Comparison of ENCODE assay signal across 13 cellular contexts in the genomic region with DNA sequence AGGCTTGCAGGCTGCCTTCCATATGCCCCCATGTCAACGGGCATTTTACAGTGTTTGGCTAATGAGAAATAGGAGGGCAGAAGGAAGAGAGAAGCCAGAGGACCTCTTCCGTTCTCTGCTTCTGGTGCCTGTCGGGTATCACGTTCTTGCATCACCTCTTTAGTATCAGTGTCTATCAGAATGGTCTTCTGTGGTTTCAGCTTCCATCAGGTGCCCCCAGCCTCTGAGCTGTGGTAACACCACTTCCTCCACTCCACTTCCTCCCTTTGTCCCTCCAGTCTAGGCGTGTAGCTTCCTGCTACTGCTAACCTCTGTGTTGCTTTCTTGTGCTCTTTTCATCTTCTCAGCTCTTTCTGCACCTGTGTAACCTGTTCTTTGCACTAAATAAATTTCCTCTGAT. TPM values are rescaled to one million over a fixed set of nuclear protein-coding genes. Genes with fewer than 3 reads are reported as not detected.
A peak's percentile ranks its signal among the peaks of the same experiment; 100 is the strongest.
DNase-seq lines count a peak whose midpoint lies in the region; ATAC-seq and FAIRE-seq lines count a peak whose summit lies in the region.
"Had no signal": no experiment of that assay in that cellular context is flagged by ENCODE, and none has a peak within 500 bp of the region (broad histone marks: within the 10 kb centered on the region; RNA-seq: fewer than 3 reads in every experiment).

No MANE protein-coding gene starts in this region.

- peak; percentile 35 for FAIRE-seq in urothelium cell line (lab: Jason Lieb, UNC)

- H3K27ac Mint-ChIP-seq in T-cell: peak overlapping the region; percentile 23 to 33
- peak overlapping the region; percentile 94 for H3K27ac Mint-ChIP-seq in activated naive CD8-positive, alpha-beta T cell treated with anti-CD3 and anti-CD28 coated beads, Interleukin-2, amount 10 ng/mL, durations not matched to agents 7 days and 5 days

- POLR2A ChIA-PET in T-cell (lab: Charles Lee): interaction anchor here (0.6 kb wide), 2 partner anchors 10 to 222 kb away, joined by 3 to 4 read pairs; no protein-coding TSS in a partner anchor
- POLR2A ChIA-PET in activated naive CD8-positive, alpha-beta T cell treated with anti-CD3 and anti-CD28 coated beads, Interleukin-2, amount 10 ng/mL, durations not matched to agents 7 days and 5 days (lab: Charles Lee): interaction anchor here (0.6 to 1.6 kb wide), 5 partner anchors 17 to 58 kb away, joined by 3 to 12 read pairs (median 3); partner anchors contain the start of gene FOXB1

- peak; percentile 53 for DNase-seq in stimulated activated CD4-positive, alpha-beta T cell treated with anti-CD3 and anti-CD28 coated beads, Interleukin-15, amount 100 ng/mL, for 24 hours
- no peak for DNase-seq in stimulated activated CD4-positive, alpha-beta T cell treated with anti-CD3 and anti-CD28 coated beads, Interleukin-4, amount 100 ng/mL, for 1 hour
- DNase-seq in T-cell: peak in 32 of 34 experiments; percentile 38 to 82 (median 60)
- peak; percentile 66 for DNase-seq in activated naive CD8-positive, alpha-beta T cell treated with anti-CD3 and anti-CD28 coated beads, Interleukin-2, amount 10 ng/mL, durations not matched to agents 7 days and 5 days
- no peak for DNase-seq in urothelium cell line (ENCODE audit: low spot score)
- no peak for DNase-seq in hepatic stellate cell (ENCODE audit: low spot score)
- DNase-seq in left ventricle myocardium superior: no peak
- DNase-seq: mesendoderm, NCI-H345 had no signal

- ATAC-seq in T-cell (replicated peaks in 1 of 4) (peak; percentile 95 to 99 (median 99)), GM18498 (IDR thresholded peaks at IDR 0.05; ENCODE audit: unreplicated experiment) (no peak), left ventricle myocardium superior (no peak)
- ATAC-seq in activated naive CD8-positive, alpha-beta T cell treated with anti-CD3 and anti-CD28 coated beads, Interleukin-2, amount 10 ng/mL, durations not matched to agents 7 days and 5 days (ENCODE audit: low read depth): peak; percentile 96

- H3K27me3 Mint-ChIP-seq in T-cell: peaks cover 0 to 7% of the 10 kb centered on the region in 2 donors
- peaks cover 3% of the 10 kb centered on the region for H3K27me3 Mint-ChIP-seq in activated naive CD8-positive, alpha-beta T cell treated with anti-CD3 and anti-CD28 coated beads, Interleukin-2, amount 10 ng/mL, durations not matched to agents 7 days and 5 days

- peak overlapping the region; percentile 3 to 56 (median 34) for H3K4me3 Mint-ChIP-seq in T-cell
- peak overlapping the region; percentile 76 for H3K4me3 Mint-ChIP-seq in activated naive CD8-positive, alpha-beta T cell treated with anti-CD3 and anti-CD28 coated beads, Interleukin-2, amount 10 ng/mL, durations not matched to agents 7 days and 5 days

- H3K36me3 Mint-ChIP-seq in T-cell: no peaks in the 10 kb centered on the region
- H3K36me3 Mint-ChIP-seq in activated naive CD8-positive, alpha-beta T cell treated with anti-CD3 and anti-CD28 coated beads, Interleukin-2, amount 10 ng/mL, durations not matched to agents 7 days and 5 days: peaks cover 29% of the 10 kb centered on the region

- CTCF ChIA-PET in T-cell (lab: Charles Lee): interaction anchor here (0.6 to 1.2 kb wide), 4 partner anchors 30 to 285 kb away, joined by 3 read pairs; no protein-coding TSS in a partner anchor

- peaks cover 0 to 5% (median under 1%) of the 10 kb centered on the region in 3 donors for H3K9me3 Mint-ChIP-seq in T-cell
- peaks cover 5% of the 10 kb centered on the region for H3K9me3 Mint-ChIP-seq in activated naive CD8-positive, alpha-beta T cell treated with anti-CD3 and anti-CD28 coated beads, Interleukin-2, amount 10 ng/mL, durations not matched to agents 7 days and 5 days

- intact Hi-C loops in left ventricle myocardium superior (cut with micrococcal nuclease): no loop called here

- peaks cover 36 to 37% (median 37%) of the 10 kb centered on the region in 3 donors for H3K4me1 Mint-ChIP-seq in T-cell
- peaks cover 29% of the 10 kb centered on the region for H3K4me1 Mint-ChIP-seq in activated naive CD8-positive, alpha-beta T cell treated with anti-CD3 and anti-CD28 coated beads, Interleukin-2, amount 10 ng/mL, durations not matched to agents 7 days and 5 days

RNA-seq across cellular contexts. Expression of gene FOXB1, which starts 27.6 kb away (rescaled TPM):
- under 1 TPM in 3 of 5 donors, not detected in 2; 0.13 to 0.19 (median 0.15) TPM for total RNA-seq in T-cell
- total RNA-seq in activated naive CD8-positive, alpha-beta T cell treated with anti-CD3 and anti-CD28 coated beads, Interleukin-2, amount 10 ng/mL, durations not matched to agents 7 days and 5 days: under 1 TPM; 0.74 to 0.78 TPM
- not detected for total RNA-seq in left ventricle myocardium superior
- total RNA-seq: cardiac muscle cell, skeletal muscle tissue, subcutaneous adipose tissue had no signal

Comparison
In these comparisons a context has a peak if more than half of its experiments do, and no peak if none do; other contexts are left out.
1. DNase-seq: peak in stimulated activated CD4-positive, alpha-beta T cell treated with anti-CD3 and anti-CD28 coated beads, Interleukin-15, amount 100 ng/mL, for 24 hours (single experiment), T-cell (32 of 34) and activated naive CD8-positive, alpha-beta T cell treated with anti-CD3 and anti-CD28 coated beads, Interleukin-2, amount 10 ng/mL, durations not matched to agents 7 days and 5 days (single experiment); none in stimulated activated CD4-positive, alpha-beta T cell treated with anti-CD3 and anti-CD28 coated beads, Interleukin-4, amount 100 ng/mL, for 1 hour (single experiment), urothelium cell line (single experiment), hepatic stellate cell (single experiment) and left ventricle myocardium superior (single experiment).
2. ATAC-seq: peak in T-cell (4 of 4) and activated naive CD8-positive, alpha-beta T cell treated with anti-CD3 and anti-CD28 coated beads, Interleukin-2, amount 10 ng/mL, durations not matched to agents 7 days and 5 days (single experiment); none in GM18498 (single experiment) and left ventricle myocardium superior (single experiment).